ENCODE assay signal across 8 cellular contexts in the genomic region with DNA sequence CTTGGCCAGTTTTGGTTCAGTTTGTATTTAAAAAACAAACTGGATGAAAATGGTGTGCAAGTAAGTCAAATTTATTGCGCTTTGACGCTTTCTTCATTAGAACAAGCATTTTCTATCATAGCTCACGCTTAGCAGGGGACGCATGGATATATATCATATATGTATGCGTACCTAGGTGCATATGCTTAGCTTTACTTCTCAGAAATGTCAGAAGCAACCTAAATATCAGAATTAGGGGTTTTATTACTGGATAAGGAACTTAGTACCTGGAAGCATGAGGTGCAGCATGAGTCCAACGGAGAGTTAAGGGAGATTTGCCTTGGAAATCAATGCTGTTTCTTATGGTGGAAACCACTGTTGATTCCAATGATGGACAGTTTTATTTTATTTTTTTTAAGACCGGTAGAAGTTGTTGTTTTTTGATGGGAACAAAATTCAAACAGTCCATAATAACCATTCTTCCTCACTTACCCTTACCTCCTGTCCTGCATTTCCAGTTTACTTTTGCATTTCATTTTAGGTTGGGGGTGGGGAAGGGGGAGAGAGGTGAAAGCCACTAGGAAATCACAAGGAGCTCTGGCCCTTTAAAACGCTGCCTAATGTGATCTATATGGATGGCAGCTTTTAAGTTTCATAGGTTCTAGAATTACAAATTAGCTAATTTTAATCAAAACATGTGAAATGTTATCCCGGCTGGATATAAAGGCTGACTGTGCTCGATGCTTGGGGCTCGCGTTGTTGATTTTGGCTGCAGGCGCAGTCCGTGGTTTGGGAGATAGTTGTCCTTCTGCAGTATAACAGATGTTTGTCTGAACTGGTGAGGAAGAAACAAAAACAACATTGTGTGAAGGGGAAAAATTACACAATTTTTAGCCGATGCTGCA.
DNase-seq lines count a peak whose midpoint lies in the region; ATAC-seq and TF ChIP-seq lines count a peak whose summit lies in the region.

No MANE protein-coding gene starts in this region.

- peaks cover 26% of the 10 kb centered on the region for H3K79me2 ChIP-seq in DND-41 (ENCODE audit: insufficient read depth, low read length)
- peaks cover 2% of the 10 kb centered on the region for H3K79me2 ChIP-seq in parathyroid adenoma

- H3K4me2 ChIP-seq in DND-41 (ENCODE audit: insufficient read depth, low read length) (peak overlapping the region; percentile 93), parathyroid adenoma (ENCODE audit: low read length) (peak overlapping the region; percentile 74)

- peaks cover 22% of the 10 kb centered on the region for H3K27me3 ChIP-seq in DND-41 (ENCODE audit: insufficient read depth, low read length, poor library complexity)
- H3K27me3 ChIP-seq in parathyroid adenoma (ENCODE audit: control insufficient read depth, insufficient read depth, low read length) = no peaks in the 10 kb centered on the region

- H3K36me3 ChIP-seq in DND-41 (ENCODE audit: insufficient read depth, low read length) (0 out of 2 replicates have a peak, but pooled peaks cover 5% of the 10 kb centered on the region), parathyroid adenoma (ENCODE audit: control insufficient read depth, insufficient read depth, low read length) (no peaks in the 10 kb centered on the region)

- H4K20me1 ChIP-seq in DND-41 (ENCODE audit: insufficient read depth, low read length) = no peaks in the 10 kb centered on the region

- DNase-seq in DND-41 = no peak
- peak; percentile 57 for DNase-seq in NCI-H446 treated with DMSO at 0.1 percent for 48 hours (lab: John Stamatoyannopoulos, UW)
- peak; percentile 92 for DNase-seq in fibroblast of gingiva (ENCODE audit: low read depth)
- no peak for DNase-seq in ACHN

- no peak overlapping the region for H2AFZ ChIP-seq in DND-41 (ENCODE audit: low read depth, low read length)
- peak overlapping the region; percentile 98 for H2AFZ ChIP-seq in parathyroid adenoma

- ATAC-seq in DND-41 (ENCODE audit: insufficient read depth, low read depth) = no peak
- no peak for ATAC-seq in HG02588 (IDR thresholded peaks at IDR 0.05; ENCODE audit: unreplicated experiment)
- no peak for ATAC-seq in GM18517 (IDR thresholded peaks at IDR 0.05; ENCODE audit: unreplicated experiment)
- ATAC-seq in GM21360 (IDR thresholded peaks at IDR 0.05; ENCODE audit: unreplicated experiment) = no peak

- peaks cover 37% of the 10 kb centered on the region for H3K4me1 ChIP-seq in DND-41 (ENCODE audit: insufficient read depth, low read length)
- peaks cover 38% of the 10 kb centered on the region for H3K4me1 ChIP-seq in parathyroid adenoma

- H3K9ac ChIP-seq in DND-41 (ENCODE audit: low read depth, low read length) (peak overlapping the region; percentile 77), parathyroid adenoma (no peak overlapping the region)

- H3K9me3 ChIP-seq in DND-41 (ENCODE audit: insufficient read depth, low read length, severe bottlenecking) (no peaks in the 10 kb centered on the region), parathyroid adenoma (ENCODE audit: control insufficient read depth, low read length) (no peaks in the 10 kb centered on the region)

- TF ChIP-seq CTCF in DND-41 (IDR thresholded peaks at IDR 0.05; ENCODE audit: borderline replicate concordance, extremely low read depth, low read length, poor library complexity, severe bottlenecking) (no peak), parathyroid adenoma (IDR thresholded peaks at IDR 0.05) (no peak)

- in situ Hi-C loops in ACHN (cut with HindIII; ENCODE audit: low pct_ligation_motif_present, low pct_unique_long_range_greater_than_20kb, low sequenced_read_pairs) = no loop called here

- no peak overlapping the region for H3K27ac ChIP-seq in DND-41 (ENCODE audit: low read length)
- no peak overlapping the region for H3K27ac ChIP-seq in parathyroid adenoma

- H3K4me3 ChIP-seq in DND-41 (ENCODE audit: low read depth in 1 of 2, low read length in 2 of 2) = peak overlapping the region in 1 of 2 experiments; percentile 59; a peak in 2 of 4 replicates
- peak overlapping the region; percentile 75 for H3K4me3 ChIP-seq in parathyroid adenoma (ENCODE audit: low read depth, low read length)

Comparison
In these comparisons a context has a peak if more than half of its experiments do, and no peak if none do; other contexts are left out.
1. DNase-seq: peak in NCI-H446 treated with DMSO at 0.1 percent for 48 hours (single experiment) and fibroblast of gingiva (single experiment); none in DND-41 (single experiment) and ACHN (single experiment).